Comparison of ENCODE assay signal across 8 cellular contexts in genomic region chr7:75878312-75878768, GRCh38. TPM values are rescaled to one million over a fixed set of nuclear protein-coding genes. Genes with fewer than 3 reads are reported as not detected.
DNase-seq lines count a peak whose midpoint lies in the region; ATAC-seq and TF ChIP-seq lines count a peak whose summit lies in the region.

No MANE protein-coding gene starts in this region.

- H3K36me3 ChIP-seq in BE2C (peaks cover 11% of the 10 kb centered on the region), HUES48 (ENCODE audit: control insufficient read depth, insufficient read depth, low read length) (peaks cover 21% of the 10 kb centered on the region)
- H3K36me3 ChIP-seq in naive thymus-derived CD4-positive, alpha-beta T cell (ENCODE audit: control insufficient read depth in 2 of 3, insufficient read depth in 3 of 3, low read length in 3 of 3) = peaks cover 11 to 26% (median 16%) of the 10 kb centered on the region in 3 experiments

- H3K9me3 ChIP-seq in BE2C = no peaks in the 10 kb centered on the region; the same call in 1 of the 2 replicates
- no peaks in the 10 kb centered on the region for H3K9me3 ChIP-seq in HUES48 (ENCODE audit: control insufficient read depth, insufficient read depth, low read length)
- H3K9me3 ChIP-seq in naive thymus-derived CD4-positive, alpha-beta T cell (ENCODE audit: control insufficient read depth in 2 of 3, low read length in 3 of 3) = no peaks in the 10 kb centered on the region

- H3K27me3 Mint-ChIP-seq in central memory CD8-positive, alpha-beta T cell = no peaks in the 10 kb centered on the region
- no peaks in the 10 kb centered on the region for H3K27me3 Mint-ChIP-seq in naive thymus-derived CD4-positive, alpha-beta T cell

- peaks cover 32% of the 10 kb centered on the region for H3K4me1 Mint-ChIP-seq in central memory CD8-positive, alpha-beta T cell
- peaks cover 26 to 43% (median 34%) of the 10 kb centered on the region in 7 donors for H3K4me1 Mint-ChIP-seq in naive thymus-derived CD4-positive, alpha-beta T cell

- no peak for DNase-seq in BE2C
- no peak for DNase-seq in central memory CD8-positive, alpha-beta T cell (ENCODE audit: low spot score in 2 of 2)
- DNase-seq in naive thymus-derived CD4-positive, alpha-beta T cell = no peak
- DNase-seq in posterior vena cava (ENCODE audit: low spot score) = no peak
- DNase-seq in inferior parietal cortex (ENCODE audit: extremely low spot score) = no peak

- H3K4me1 ChIP-seq in BE2C (peaks cover 6% of the 10 kb centered on the region), HUES48 (ENCODE audit: control insufficient read depth, insufficient read depth, low read length) (peaks cover 19% of the 10 kb centered on the region)
- H3K4me1 ChIP-seq in naive thymus-derived CD4-positive, alpha-beta T cell (ENCODE audit: control insufficient read depth in 2 of 2, insufficient read depth in 2 of 2, low read length in 2 of 2) = peaks cover 16 to 20% of the 10 kb centered on the region in 2 donors

- H3K9me3 Mint-ChIP-seq in central memory CD8-positive, alpha-beta T cell = no peaks in the 10 kb centered on the region
- H3K9me3 Mint-ChIP-seq in naive thymus-derived CD4-positive, alpha-beta T cell = peaks cover 0 to 5% (median 0%) of the 10 kb centered on the region in 11 donors

- H3K27me3 ChIP-seq in BE2C (no peaks in the 10 kb centered on the region; the same call in 1 of the 2 replicates), HUES48 (ENCODE audit: control insufficient read depth, insufficient read depth, low read length) (peaks cover 15% of the 10 kb centered on the region)
- no peaks in the 10 kb centered on the region for H3K27me3 ChIP-seq in naive thymus-derived CD4-positive, alpha-beta T cell (ENCODE audit: control insufficient read depth in 2 of 2, insufficient read depth in 2 of 2, low read length in 2 of 2)

- peak overlapping the region; percentile 94 for H3K27ac Mint-ChIP-seq in central memory CD8-positive, alpha-beta T cell (ENCODE audit: low read depth)
- H3K27ac Mint-ChIP-seq in naive thymus-derived CD4-positive, alpha-beta T cell = peak overlapping the region; percentile 91 to 99 (median 97)

- TF ChIP-seq CTCF in BE2C (IDR thresholded peaks at IDR 0.05; ENCODE audit: low read depth, low read length) = no peak

- peak overlapping the region; percentile 39 for H3K27ac ChIP-seq in HUES48 (ENCODE audit: low read depth, low read length)
- peak overlapping the region; percentile 81 for H3K27ac ChIP-seq in naive thymus-derived CD4-positive, alpha-beta T cell (ENCODE audit: low read depth, low read length)

- no peak overlapping the region for H3K9ac ChIP-seq in HUES48 (ENCODE audit: low read depth, low read length)

- peaks cover 39% of the 10 kb centered on the region for H3K36me3 Mint-ChIP-seq in central memory CD8-positive, alpha-beta T cell (ENCODE audit: insufficient read depth)
- H3K36me3 Mint-ChIP-seq in naive thymus-derived CD4-positive, alpha-beta T cell = peaks cover 5 to 18% (median 11%) of the 10 kb centered on the region in 5 donors

- peak; percentile 27 for ATAC-seq in GM19467 (IDR thresholded peaks at IDR 0.05; ENCODE audit: unreplicated experiment)
- ATAC-seq in central memory CD8-positive, alpha-beta T cell (replicated peaks; ENCODE audit: extremely low read depth, poor library complexity, severe bottlenecking) = peak; percentile 34
- peak; percentile 19 for ATAC-seq in naive thymus-derived CD4-positive, alpha-beta T cell
- ATAC-seq in GM18520 (IDR thresholded peaks at IDR 0.05; ENCODE audit: unreplicated experiment) = no peak

- intact Hi-C loops in naive thymus-derived CD4-positive, alpha-beta T cell (cut with micrococcal nuclease) = loop anchor here (1.0 to 10.0 kb wide), 13 partner anchors 36 to 1220 kb away; partner anchors contain the start of genes TMEM120A (in 2 of the 2), YWHAG (in 2 of the 2), POR (in 1 of the 2) and RCC1L (in 1 of the 2)
- intact Hi-C loops in posterior vena cava (cut with DNase I) = no loop called here

- peak overlapping the region; percentile 89 for H3K4me3 Mint-ChIP-seq in central memory CD8-positive, alpha-beta T cell
- H3K4me3 Mint-ChIP-seq in naive thymus-derived CD4-positive, alpha-beta T cell = peak overlapping the region; percentile 93 to 99 (median 98)

- POLR2A ChIA-PET in naive thymus-derived CD4-positive, alpha-beta T cell (lab: Charles Lee) = interaction anchor here (1.0 to 3.9 kb wide), 6 partner anchors 10 to 170 kb away, joined by 3 to 52 read pairs (median 4); partner anchors contain the start of genes MDH2, POR, STYXL1 and TMEM120A

- H3K4me3 ChIP-seq in BE2C (ENCODE audit: low read depth, low read length) (peak overlapping the region; percentile 50), HUES48 (ENCODE audit: low read depth, low read length) (peak overlapping the region; percentile 53)
- peak overlapping the region; percentile 94 for H3K4me3 ChIP-seq in naive thymus-derived CD4-positive, alpha-beta T cell (ENCODE audit: low read length)

- CTCF ChIA-PET in naive thymus-derived CD4-positive, alpha-beta T cell (lab: Charles Lee) = interaction anchor here (1.1 to 1.6 kb wide), 2 partner anchors 36 to 142 kb away, joined by 3 to 4 read pairs; partner anchors contain the start of gene POR

RNA-seq across cellular contexts. Expression of gene RHBDD2, which starts 0.5 kb away (rescaled TPM):
- 162 TPM for polyA plus RNA-seq in BE2C (2012; ENCODE audit: insufficient read depth, insufficient read length, low read depth)
- 10 to 100 TPM; 36.2 to 95.1 (median 47.8) TPM for total RNA-seq in naive thymus-derived CD4-positive, alpha-beta T cell
- polyA plus RNA-seq in naive thymus-derived CD4-positive, alpha-beta T cell = 100 to 1,000 TPM; 107 to 124 TPM
- 10 to 100 TPM; 28.9 to 30.8 TPM for total RNA-seq in posterior vena cava

RNA-seq across cellular contexts. Expression of gene POR, which starts 36.6 kb away (rescaled TPM):
- polyA plus RNA-seq in BE2C (2012; ENCODE audit: insufficient read depth, insufficient read length, low read depth) = 85.5 TPM
- total RNA-seq in naive thymus-derived CD4-positive, alpha-beta T cell = 10 to 100 TPM; 45.9 to 72.3 (median 69.7) TPM
- polyA plus RNA-seq in naive thymus-derived CD4-positive, alpha-beta T cell = 10 to 100 TPM; 41.6 to 69.2 TPM
- 10 to 100 TPM; 76.3 to 88.8 TPM for total RNA-seq in posterior vena cava

Comparison
In these comparisons a context has a peak if more than half of its experiments do, and no peak if none do; other contexts are left out.
1. intact Hi-C loops: an anchor here in naive thymus-derived CD4-positive, alpha-beta T cell (1.0 to 10.0 kb wide); none called in posterior vena cava.